Comparison of ENCODE assay signal across 24 cellular contexts in the genomic region with DNA sequence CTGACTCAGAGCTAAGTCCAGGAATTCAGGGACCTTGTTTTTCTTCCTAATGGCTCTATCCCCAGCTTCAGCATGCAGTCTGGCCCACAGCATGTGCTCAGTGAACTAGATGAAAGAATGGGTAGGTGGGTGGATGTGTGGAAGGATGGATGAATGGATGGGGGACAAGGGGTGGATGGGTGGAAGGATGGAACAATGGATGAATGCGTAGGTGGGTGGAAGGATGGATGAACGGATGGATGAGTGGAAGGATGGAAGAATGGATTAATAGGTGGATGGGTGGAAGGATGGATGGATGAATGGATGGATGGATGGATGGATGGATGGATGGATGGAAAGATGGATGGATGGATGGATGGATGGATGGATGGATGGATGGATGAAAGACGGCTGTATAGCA.
DNase-seq lines count a peak whose midpoint lies in the region; ATAC-seq, FAIRE-seq and TF ChIP-seq lines count a peak whose summit lies in the region.
"Had no signal": no experiment of that assay in that cellular context is flagged by ENCODE, and none has a peak within 500 bp of the region (broad histone marks: within the 10 kb centered on the region; RNA-seq: fewer than 3 reads in every experiment).

No MANE protein-coding gene starts in this region.

- TF ChIP-seq CTCF in H1 (IDR thresholded peaks at IDR 0.05; ENCODE audit: control extremely low read depth in 1 of 3, insufficient read depth in 1 of 3, low read depth in 1 of 3, low read length in 3 of 3) (no peak), natural killer cell (IDR thresholded peaks at IDR 0.05) (no peak)

- WGBS in H1 (ENCODE audit: extremely low coverage in 1 of 2, insufficient coverage in 1 of 2, insufficient read length in 1 of 2, insufficient replicate concordance in 2 of 2, low coverage in 1 of 2, low lambda C conversion rate in 2 of 2, missing lambda C conversion rate in 1 of 2), 2 experiments = 59 to 100% methylated on average over 1 to 3 of the region's 3 CpGs

- no peak overlapping the region for H3K27ac ChIP-seq in H1 (ENCODE audit: low read depth, low read length)
- H3K27ac ChIP-seq: 22Rv1, BLaER1, C4-2B had no signal

- no peak overlapping the region for H3K23ac ChIP-seq in H1 (ENCODE audit: insufficient read length)

- peaks cover 37 to 65% of the 10 kb centered on the region in 2 donors for H3K4me1 Mint-ChIP-seq in natural killer cell

- CTCF ChIA-PET in H1 (lab: Charles Lee; ENCODE audit: partially characterized antibody) = no interaction called here

- H3K27me3 ChIP-seq in H1 (replicated peaks in 1 of 4; ENCODE audit: control insufficient read depth in 3 of 4, extremely low read depth in 1 of 4, insufficient read depth in 3 of 4, low read length in 3 of 4) = no peaks in the 10 kb centered on the region

- intact Hi-C loops in natural killer cell (cut with micrococcal nuclease) = no loop called here

- peaks cover 4 to 7% of the 10 kb centered on the region in 2 donors for H3K9me3 Mint-ChIP-seq in natural killer cell
- H3K9me3 Mint-ChIP-seq: H9 had no signal

- ATAC-seq in natural killer cell = no peak
- no peak for ATAC-seq in HG03521 (IDR thresholded peaks at IDR 0.05; ENCODE audit: unreplicated experiment)
- ATAC-seq: HCT116 had no signal

- no peak overlapping the region for H3K27ac Mint-ChIP-seq in natural killer cell
- H3K27ac Mint-ChIP-seq: B cell, H9, HFFc6 had no signal

- no peak overlapping the region for H2BK120ac ChIP-seq in H1 (replicated peaks; ENCODE audit: low read depth, low read length)

- TF ChIP-seq POLR2A in H1 (IDR thresholded peaks at IDR 0.05; ENCODE audit: control extremely low read depth in 1 of 2, low read depth in 2 of 2, low read length in 2 of 2) = no peak

- H3K36me3 ChIP-seq in H1 (ENCODE audit: control insufficient read depth in 2 of 4, insufficient read depth in 4 of 4, low read length in 3 of 4) = no peaks in the 10 kb centered on the region
- H3K36me3 ChIP-seq: BLaER1 had no signal

- no peak for FAIRE-seq in H1 (lab: Jason Lieb, UNC)
- FAIRE-seq: A204.1, D721Med, GM12891, GM18507 had no signal

- POLR2A ChIA-PET in H1 (lab: Charles Lee; ENCODE audit: partially characterized antibody) = no interaction called here

- H3K9me3 ChIP-seq in H1 (ENCODE audit: insufficient read depth in 2 of 2, low read depth in 1 of 2, low read length in 1 of 2) = no peaks in the 10 kb centered on the region

- no peak overlapping the region for H3K4ac ChIP-seq in H1 (replicated peaks; ENCODE audit: insufficient read length, low read depth, low read length)

- H3K79me2 ChIP-seq in H1 (ENCODE audit: control insufficient read depth in 1 of 2, insufficient read depth in 2 of 2, low read length in 2 of 2) = no peaks in the 10 kb centered on the region

- H3K56ac ChIP-seq in H1 (replicated peaks; ENCODE audit: insufficient read length, low read depth, low read length) = no peak overlapping the region

- no peak overlapping the region for H3K18ac ChIP-seq in H1 (ENCODE audit: extremely low read depth, low read length)

- H4K20me1 ChIP-seq in H1 (replicated peaks in 1 of 2; ENCODE audit: control insufficient read depth in 1 of 2, insufficient read depth in 2 of 2, low read length in 2 of 2) = no peaks in the 10 kb centered on the region
- H4K20me1 ChIP-seq: BLaER1 had no signal

- TF ChIP-seq EP300 in H1 (IDR thresholded peaks at IDR 0.05; ENCODE audit: borderline replicate concordance in 1 of 2, low read depth in 2 of 2, low read length in 2 of 2) = no peak

- peak overlapping the region; percentile 66 for H3K4me3 Mint-ChIP-seq in natural killer cell
- H3K4me3 Mint-ChIP-seq: B cell; CD4-positive, alpha-beta T cell; H9; HFFc6 had no signal

- no peak overlapping the region for H2AK5ac ChIP-seq in H1 (ENCODE audit: low read depth, low read length)

- H4K91ac ChIP-seq in H1 (replicated peaks; ENCODE audit: insufficient read length, low read length) = peak overlapping the region; percentile 95

- H3K27me3 Mint-ChIP-seq in natural killer cell (ENCODE audit: low read depth in 2 of 2) = peaks cover 0 to 10% of the 10 kb centered on the region in 2 donors

- H3K79me1 ChIP-seq in H1 (ENCODE audit: low read depth, low read length) = no peaks in the 10 kb centered on the region

- H2BK20ac ChIP-seq in H1 (ENCODE audit: low read length) = no peak overlapping the region

- peaks cover 0 to 10% (median 0%) of the 10 kb centered on the region in 4 experiments; a peak in 2 of 7 replicates for H3K4me1 ChIP-seq in H1 (replicated peaks in 1 of 4; ENCODE audit: control insufficient read depth in 3 of 4, insufficient read depth in 4 of 4, low read length in 3 of 4)

- H2AFZ ChIP-seq in H1 (ENCODE audit: low read length) = no peak overlapping the region

- no peak overlapping the region for H3K9ac ChIP-seq in H1 (replicated peaks in 1 of 4; ENCODE audit: extremely low read depth in 1 of 4, low read depth in 3 of 4, low read length in 3 of 4)
- H3K9ac ChIP-seq: BLaER1 had no signal

- peaks cover 12% of the 10 kb centered on the region; the same call in 1 of the 2 replicates for H3K23me2 ChIP-seq in H1 (ENCODE audit: low read depth, low read length)

- no peak overlapping the region for H3K4me3 ChIP-seq in H1 (ENCODE audit: extremely low read depth in 1 of 4, insufficient read depth in 2 of 4, low read depth in 3 of 4, low read length in 4 of 4)
- H3K4me3 ChIP-seq: BLaER1 had no signal

- TF ChIP-seq RAD21 in H1 (IDR thresholded peaks at IDR 0.05 in 1 of 2, conservative IDR thresholded peaks at IDR 0.05 in 1 of 2; ENCODE audit: low read depth in 2 of 2, low read length in 2 of 2) = no peak

- no peak overlapping the region for H4K5ac ChIP-seq in H1 (ENCODE audit: insufficient read length, low read depth, low read length)

- no peaks in the 10 kb centered on the region for H3K36me3 Mint-ChIP-seq in natural killer cell
- H3K36me3 Mint-ChIP-seq: CD8-positive, alpha-beta memory T cell had no signal

- no peak overlapping the region for H2BK15ac ChIP-seq in H1 (ENCODE audit: low read length)

- peak; percentile 0 for DNase-seq in GM03348 (ENCODE audit: low spot score)
- no peak for DNase-seq in H1 (ENCODE audit: low read depth in 1 of 2, low spot score in 2 of 2)
- no peak for DNase-seq in natural killer cell
- no peak for DNase-seq in effector CD8-positive, alpha-beta T cell (lab: John Stamatoyannopoulos, UW)
- no peak for DNase-seq in NCI-H1105 (lab: John Stamatoyannopoulos, UW)
- DNase-seq: CD4-positive, alpha-beta T cell; CD8-positive, alpha-beta memory T cell; DMS 273 treated with DMSO at 0.1 percent for 48 hours; DMS79; EL; GDM1; GOT3; H9; HFFc6 had no signal

- H4K8ac ChIP-seq in H1 (ENCODE audit: extremely low read depth, insufficient read depth, low read length) = no peak overlapping the region

- no peak overlapping the region for H3K4me2 ChIP-seq in H1 (ENCODE audit: insufficient read depth in 1 of 2, low read depth in 2 of 2, low read length in 2 of 2)
- H3K4me2 ChIP-seq: BLaER1 had no signal

- no peak overlapping the region; the same call in 1 of the 2 replicates for H2BK12ac ChIP-seq in H1 (ENCODE audit: low read depth, low read length)

- H2BK5ac ChIP-seq in H1 (ENCODE audit: low read depth, low read length) = no peak overlapping the region

- H3K14ac ChIP-seq in H1 (ENCODE audit: insufficient read length) = no peak overlapping the region

TF ChIP-seq in H1, 55 proteins besides CTCF, POLR2A, EP300 and RAD21:
- no peak for TF ChIP-seq HDAC2 (IDR thresholded peaks at IDR 0.05; ENCODE audit: borderline replicate concordance in 1 of 2, low read depth in 2 of 2, low read length in 2 of 2)
- no peak for TF ChIP-seq TAF7 (optimal IDR thresholded peaks at IDR 0.05; ENCODE audit: borderline replicate concordance, low read depth, low read length)
- TF ChIP-seq JUN (IDR thresholded peaks at IDR 0.05; ENCODE audit: low read depth, low read length) = no peak
- TF ChIP-seq SUZ12 (IDR thresholded peaks at IDR 0.05; ENCODE audit: low read length) = no peak
- TF ChIP-seq TCF12 (IDR thresholded peaks at IDR 0.05; ENCODE audit: low read depth, low read length) = no peak
- TF ChIP-seq CEBPB (IDR thresholded peaks at IDR 0.05; ENCODE audit: low read depth, low read length) = no peak
- TF ChIP-seq KDM4A (IDR thresholded peaks at IDR 0.05; ENCODE audit: low read depth, low read length, severe bottlenecking) = no peak
- TF ChIP-seq SRF (IDR thresholded peaks at IDR 0.05; ENCODE audit: low read depth, low read length) = no peak
- TF ChIP-seq RNF2 (IDR thresholded peaks at IDR 0.05; ENCODE audit: borderline replicate concordance, low read depth, low read length, missing control alignments, poor library complexity, severe bottlenecking) = no peak
- TF ChIP-seq SP1 (IDR thresholded peaks at IDR 0.05; ENCODE audit: low read depth, low read length) = no peak
- TF ChIP-seq KDM5A (IDR thresholded peaks at IDR 0.05; ENCODE audit: low read length) = no peak
- no peak for TF ChIP-seq ATF2 (IDR thresholded peaks at IDR 0.05; ENCODE audit: low read length)
- TF ChIP-seq HDAC6 (IDR thresholded peaks at IDR 0.05; ENCODE audit: low read depth, low read length) = no peak
